1 cellular context compared by ENCODE assay signal in the genomic region with DNA sequence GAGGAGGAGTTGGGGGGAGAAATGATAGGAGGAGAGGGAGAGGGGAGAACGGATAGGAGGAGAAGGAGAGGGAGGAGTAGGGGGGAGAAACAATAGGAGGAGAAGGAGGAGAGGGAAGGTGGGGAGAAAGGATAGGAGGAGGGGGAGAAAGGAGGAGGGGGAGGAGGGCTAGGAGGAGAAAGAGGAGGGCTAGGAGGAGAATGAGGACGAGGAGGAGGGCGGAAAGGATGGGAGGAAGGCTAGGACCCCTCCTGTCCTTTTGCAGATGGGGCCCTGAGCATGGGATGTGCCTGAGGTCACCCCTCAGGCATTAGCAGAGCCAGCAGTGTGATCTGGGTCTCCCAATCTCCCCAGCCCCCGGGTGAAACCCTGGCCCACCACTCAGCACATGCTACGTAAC.
TF ChIP-seq lines count a peak whose summit lies in the region.

No MANE protein-coding gene starts in this region.

TF ChIP-seq in K562, 482 proteins besides CTCF, POLR2A, EP300 and RAD21:
- no peak for TF ChIP-seq XRCC4 (IDR thresholded peaks at IDR 0.05; ENCODE audit: extremely low read depth, insufficient read depth, insufficient read length)
- TF ChIP-seq, protein P1, sequence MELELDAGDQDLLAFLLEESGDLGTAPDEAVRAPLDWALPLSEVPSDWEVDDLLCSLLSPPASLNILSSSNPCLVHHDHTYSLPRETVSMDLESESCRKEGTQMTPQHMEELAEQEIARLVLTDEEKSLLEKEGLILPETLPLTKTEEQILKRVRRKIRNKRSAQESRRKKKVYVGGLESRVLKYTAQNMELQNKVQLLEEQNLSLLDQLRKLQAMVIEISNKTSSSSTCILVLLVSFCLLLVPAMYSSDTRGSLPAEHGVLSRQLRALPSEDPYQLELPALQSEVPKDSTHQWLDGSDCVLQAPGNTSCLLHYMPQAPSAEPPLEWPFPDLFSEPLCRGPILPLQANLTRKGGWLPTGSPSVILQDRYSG (tag; conservative IDR thresholded peaks at IDR 0.05; ENCODE audit: low read depth): no peak
- peak; percentile 71 for TF ChIP-seq ZNF263 (CRISPR knock-in tag; IDR thresholded peaks at IDR 0.05; ENCODE audit: borderline replicate concordance)
